23 cellular contexts compared by ENCODE assay signal in genomic region chr20:428658-429200, GRCh38. TPM values are rescaled to one million over a fixed set of nuclear protein-coding genes. Genes with fewer than 3 reads are reported as not detected.
A peak's percentile ranks its signal among the peaks of the same experiment; 100 is the strongest.
DNase-seq lines count a peak whose midpoint lies in the region; ATAC-seq and TF ChIP-seq lines count a peak whose summit lies in the region.
"Had no signal": no experiment of that assay in that cellular context is flagged by ENCODE, and none has a peak within 500 bp of the region (broad histone marks: within the 10 kb centered on the region; RNA-seq: fewer than 3 reads in every experiment).

No MANE protein-coding gene starts in this region.

- no peaks in the 10 kb centered on the region for H3K79me2 ChIP-seq in GM23248 (ENCODE audit: insufficient read depth)

- H3K4me1 Mint-ChIP-seq in natural killer cell treated with Interleukin-12 subunit alpha and Interleukin-12 subunit beta and Interleukin-15 and Interleukin-18, amount 100 ng/mL, for 72 hours (ENCODE audit: low read depth in 2 of 2), result peaks cover 35 to 48% of the 10 kb centered on the region in 2 donors
- H3K4me1 Mint-ChIP-seq in natural killer cell (peaks cover 16 to 27% of the 10 kb centered on the region in 2 donors), endodermal cell (no peaks in the 10 kb centered on the region)

- H3K27ac ChIP-seq in endodermal cell (ENCODE audit: low read depth, low read length), result no peak overlapping the region
- no peak overlapping the region for H3K27ac ChIP-seq in GM23248
- H3K27ac ChIP-seq: body of pancreas, SJCRH30, thyroid gland had no signal

- peaks cover 9% of the 10 kb centered on the region for H3K36me3 Mint-ChIP-seq in natural killer cell treated with Interleukin-12 subunit alpha and Interleukin-12 subunit beta and Interleukin-15 and Interleukin-18, amount 100 ng/mL, for 72 hours
- H3K36me3 Mint-ChIP-seq in natural killer cell, result no peaks in the 10 kb centered on the region
- peaks cover 48% of the 10 kb centered on the region for H3K36me3 Mint-ChIP-seq in endodermal cell (ENCODE audit: low read depth)

- in situ Hi-C loops in GM23248 (cut with MboI), result no loop called here

- H3K9ac ChIP-seq in endodermal cell (ENCODE audit: extremely low read depth, low read length, poor library complexity, severe bottlenecking) (no peak overlapping the region), GM23248 (no peak overlapping the region)

- H3K27me3 ChIP-seq in endodermal cell (ENCODE audit: control insufficient read depth, insufficient read depth, low read length, poor library complexity, severe bottlenecking) (no peaks in the 10 kb centered on the region), GM23248 (replicated peaks; ENCODE audit: insufficient read depth) (no peaks in the 10 kb centered on the region)
- H3K27me3 ChIP-seq: body of pancreas, SJCRH30, thyroid gland had no signal

- H3K4me3 Mint-ChIP-seq in natural killer cell treated with Interleukin-12 subunit alpha and Interleukin-12 subunit beta and Interleukin-15 and Interleukin-18, amount 100 ng/mL, for 72 hours, result no peak overlapping the region
- H3K4me3 Mint-ChIP-seq in natural killer cell (no peak overlapping the region), endodermal cell (no peak overlapping the region)
- H3K4me3 Mint-ChIP-seq: CD4-positive, alpha-beta T cell had no signal

- no peaks in the 10 kb centered on the region for H3K9me3 Mint-ChIP-seq in natural killer cell treated with Interleukin-12 subunit alpha and Interleukin-12 subunit beta and Interleukin-15 and Interleukin-18, amount 100 ng/mL, for 72 hours
- H3K9me3 Mint-ChIP-seq in natural killer cell (no peaks in the 10 kb centered on the region), endodermal cell (no peaks in the 10 kb centered on the region)
- H3K9me3 Mint-ChIP-seq: CD4-positive, alpha-beta T cell had no signal

- ATAC-seq in natural killer cell treated with Interleukin-12 subunit alpha and Interleukin-12 subunit beta and Interleukin-15 and Interleukin-18, amount 100 ng/mL, for 72 hours, result no peak
- no peak for ATAC-seq in natural killer cell
- no peak for ATAC-seq in HG03354 (IDR thresholded peaks at IDR 0.05; ENCODE audit: poor library complexity, severe bottlenecking, unreplicated experiment)
- ATAC-seq in HG03139 (IDR thresholded peaks at IDR 0.05; ENCODE audit: unreplicated experiment), result no peak
- ATAC-seq: body of pancreas had no signal

- H3K4me3 ChIP-seq in endodermal cell (ENCODE audit: low read length) (no peak overlapping the region), GM23248 (no peak overlapping the region)
- H3K4me3 ChIP-seq: body of pancreas, SJCRH30, smooth muscle cell, thyroid gland had no signal

- H3K27me3 Mint-ChIP-seq in natural killer cell treated with Interleukin-12 subunit alpha and Interleukin-12 subunit beta and Interleukin-15 and Interleukin-18, amount 100 ng/mL, for 72 hours, result no peaks in the 10 kb centered on the region
- H3K27me3 Mint-ChIP-seq in natural killer cell (ENCODE audit: low read depth in 2 of 2) (no peaks in the 10 kb centered on the region), endodermal cell (ENCODE audit: insufficient read depth) (no peaks in the 10 kb centered on the region)
- H3K27me3 Mint-ChIP-seq: CD4-positive, alpha-beta T cell had no signal

- peak overlapping the region; percentile 39 to 76 for H3K27ac Mint-ChIP-seq in natural killer cell treated with Interleukin-12 subunit alpha and Interleukin-12 subunit beta and Interleukin-15 and Interleukin-18, amount 100 ng/mL, for 72 hours
- H3K27ac Mint-ChIP-seq in natural killer cell (no peak overlapping the region), endodermal cell (peak overlapping the region; percentile 10)
- H3K27ac Mint-ChIP-seq: CD4-positive, alpha-beta T cell had no signal

- no peak overlapping the region for H3K4me2 ChIP-seq in GM23248 (ENCODE audit: unreplicated experiment)
- H3K4me2 ChIP-seq: smooth muscle cell had no signal

- H2AFZ ChIP-seq in GM23248, result no peak overlapping the region

- no peak for TF ChIP-seq CTCF in natural killer cell (IDR thresholded peaks at IDR 0.05)
- peak; percentile 35 for TF ChIP-seq CTCF in endodermal cell (conservative IDR thresholded peaks at IDR 0.05)

- H3K9me2 ChIP-seq in GM23248 (ENCODE audit: insufficient read depth), result no peaks in the 10 kb centered on the region

- H3K9me3 ChIP-seq in endodermal cell (ENCODE audit: control insufficient read depth, low read length) (no peaks in the 10 kb centered on the region), GM23248 (ENCODE audit: low read depth) (no peaks in the 10 kb centered on the region)
- H3K9me3 ChIP-seq: body of pancreas, SJCRH30, thyroid gland had no signal

- peaks cover 22% of the 10 kb centered on the region; the same call in 1 of the 2 replicates for H3F3A ChIP-seq in GM23248 (ENCODE audit: insufficient read depth)

- H3K36me3 ChIP-seq in endodermal cell (ENCODE audit: control insufficient read depth, insufficient read depth, low read length), result peaks cover 24% of the 10 kb centered on the region
- no peaks in the 10 kb centered on the region; the same call in 1 of the 2 replicates for H3K36me3 ChIP-seq in GM23248 (ENCODE audit: low read depth)

- WGBS in endodermal cell (ENCODE audit: insufficient coverage in 1 of 2, insufficient read length in 1 of 2), 2 experiments, result 92 to 96% methylated on average over 8 to 14 of the region's 14 CpGs
- WGBS in GM23248 (ENCODE audit: low coverage in 1 of 2, low lambda C conversion rate in 2 of 2, missing lambda C conversion rate in 2 of 2), 2 experiments, result 82 to 87% methylated on average over 13 to 14 of the region's 14 CpGs

- H3K4me1 ChIP-seq in endodermal cell (ENCODE audit: control insufficient read depth, insufficient read depth, low read length) (no peaks in the 10 kb centered on the region), GM23248 (ENCODE audit: insufficient read depth) (no peaks in the 10 kb centered on the region)
- H3K4me1 ChIP-seq: body of pancreas, SJCRH30, thyroid gland had no signal

- intact Hi-C loops in natural killer cell (cut with micrococcal nuclease), result no loop called here

- H4K20me1 ChIP-seq in GM23248 (ENCODE audit: insufficient read depth), result no peaks in the 10 kb centered on the region

- DNase-seq in natural killer cell treated with Interleukin-12 subunit alpha and Interleukin-12 subunit beta and Interleukin-15 and Interleukin-18, amount 100 ng/mL, for 72 hours (ENCODE audit: low spot score), result no peak
- DNase-seq in natural killer cell (no peak), NCI-H2196 treated with DMSO at 0.1 percent for 48 hours (lab: John Stamatoyannopoulos, UW; ENCODE audit: unreplicated experiment) (peak; percentile 20), endodermal cell (peak; percentile 69), GM23248 (no peak)
- DNase-seq: activated CD4-positive, alpha-beta T cell treated with anti-CD3 and anti-CD28 coated beads, Interleukin-2, amount 50 U/mL, for 1 hour; body of pancreas; CD4-positive, alpha-beta T cell; GDM1; kidney glomerular epithelial cell; NCI-H1092; NCI-H2029; NCI-H526 treated with DMSO at 0.1 percent for 48 hours; occipital lobe; OCI-M1; retina; SJCRH30; stimulated activated CD4-positive, alpha-beta T cell treated with anti-CD3 and anti-CD28 coated beads, Interleukin-2, amount 100 ng/mL, for 48 hours; stimulated activated naive CD4-positive, alpha-beta T cell; thyroid gland had no signal

RNA-seq across cellular contexts. Expression of gene RBCK1, which starts 20.6 kb away (rescaled TPM):
- 100 to 1,000 TPM; 157 to 159 TPM for total RNA-seq in natural killer cell treated with Interleukin-12 subunit alpha and Interleukin-12 subunit beta and Interleukin-15 and Interleukin-18, amount 100 ng/mL, for 72 hours
- 100 to 1,000 TPM; 102 to 131 (median 104) TPM for total RNA-seq in natural killer cell
- 10 to 100 TPM; 61.7 to 63.7 TPM for total RNA-seq in endodermal cell
- polyA plus RNA-seq in endodermal cell (2013, experiment 1 of 2), result 56.3 TPM
- 44.3 TPM for polyA plus RNA-seq in endodermal cell (2013, experiment 2 of 2)
- total RNA-seq in GM23248 (2014; rRNA removed; shearing (Covaris generic)), result 104 and 129 TPM in 2 replicates
- polyA plus RNA-seq in GM23248 (2016; fragmentation: Nextera tagmentation; extraction: Ambion mirVana), result 72.3 and 79.9 TPM in 2 replicates

RNA-seq across cellular contexts. Expression of gene TBC1D20, which starts 33.6 kb away (rescaled TPM):
- total RNA-seq in natural killer cell treated with Interleukin-12 subunit alpha and Interleukin-12 subunit beta and Interleukin-15 and Interleukin-18, amount 100 ng/mL, for 72 hours, result 10 to 100 TPM; 46.4 to 56.8 TPM
- 10 to 100 TPM; 32.5 to 47.6 (median 44.2) TPM for total RNA-seq in natural killer cell
- total RNA-seq in endodermal cell, result 10 to 100 TPM; 24.9 to 28.0 TPM
- 24.5 TPM for polyA plus RNA-seq in endodermal cell (2013, experiment 1 of 2)
- 23.7 TPM for polyA plus RNA-seq in endodermal cell (2013, experiment 2 of 2)
- 43.3 and 51.4 TPM in 2 replicates for total RNA-seq in GM23248 (2014; rRNA removed; shearing (Covaris generic))
- polyA plus RNA-seq in GM23248 (2016; fragmentation: Nextera tagmentation; extraction: Ambion mirVana), result 31.0 and 33.0 TPM in 2 replicates

RNA-seq across cellular contexts. Expression of gene TRIB3, which starts 48.2 kb away (rescaled TPM):
- total RNA-seq in natural killer cell treated with Interleukin-12 subunit alpha and Interleukin-12 subunit beta and Interleukin-15 and Interleukin-18, amount 100 ng/mL, for 72 hours, result 10 to 100 TPM; 18.0 to 21.6 TPM
- total RNA-seq in natural killer cell (1 to 10 TPM; 4.0 to 8.9 (median 7.7) TPM), endodermal cell (1 to 10 TPM; 4.0 TPM)
- polyA plus RNA-seq in endodermal cell (2013, experiment 1 of 2), result 7.6 TPM
- 5.8 TPM for polyA plus RNA-seq in endodermal cell (2013, experiment 2 of 2)
- 88.5 and 99.2 TPM in 2 replicates for total RNA-seq in GM23248 (2014; rRNA removed; shearing (Covaris generic))
- 63.0 and 66.1 TPM in 2 replicates for polyA plus RNA-seq in GM23248 (2016; fragmentation: Nextera tagmentation; extraction: Ambion mirVana)

Comparison
In these comparisons a context has a peak if more than half of its experiments do, and no peak if none do; other contexts are left out.
1. H3K27ac Mint-ChIP-seq: peak in natural killer cell treated with Interleukin-12 subunit alpha and Interleukin-12 subunit beta and Interleukin-15 and Interleukin-18, amount 100 ng/mL, for 72 hours (2 of 2) and endodermal cell (single experiment); none in natural killer cell (0 of 2).
2. DNase-seq: peak in NCI-H2196 treated with DMSO at 0.1 percent for 48 hours (single experiment) and endodermal cell (single experiment); none in natural killer cell treated with Interleukin-12 subunit alpha and Interleukin-12 subunit beta and Interleukin-15 and Interleukin-18, amount 100 ng/mL, for 72 hours (single experiment), natural killer cell (single experiment) and GM23248 (single experiment).